In the genomic region with DNA sequence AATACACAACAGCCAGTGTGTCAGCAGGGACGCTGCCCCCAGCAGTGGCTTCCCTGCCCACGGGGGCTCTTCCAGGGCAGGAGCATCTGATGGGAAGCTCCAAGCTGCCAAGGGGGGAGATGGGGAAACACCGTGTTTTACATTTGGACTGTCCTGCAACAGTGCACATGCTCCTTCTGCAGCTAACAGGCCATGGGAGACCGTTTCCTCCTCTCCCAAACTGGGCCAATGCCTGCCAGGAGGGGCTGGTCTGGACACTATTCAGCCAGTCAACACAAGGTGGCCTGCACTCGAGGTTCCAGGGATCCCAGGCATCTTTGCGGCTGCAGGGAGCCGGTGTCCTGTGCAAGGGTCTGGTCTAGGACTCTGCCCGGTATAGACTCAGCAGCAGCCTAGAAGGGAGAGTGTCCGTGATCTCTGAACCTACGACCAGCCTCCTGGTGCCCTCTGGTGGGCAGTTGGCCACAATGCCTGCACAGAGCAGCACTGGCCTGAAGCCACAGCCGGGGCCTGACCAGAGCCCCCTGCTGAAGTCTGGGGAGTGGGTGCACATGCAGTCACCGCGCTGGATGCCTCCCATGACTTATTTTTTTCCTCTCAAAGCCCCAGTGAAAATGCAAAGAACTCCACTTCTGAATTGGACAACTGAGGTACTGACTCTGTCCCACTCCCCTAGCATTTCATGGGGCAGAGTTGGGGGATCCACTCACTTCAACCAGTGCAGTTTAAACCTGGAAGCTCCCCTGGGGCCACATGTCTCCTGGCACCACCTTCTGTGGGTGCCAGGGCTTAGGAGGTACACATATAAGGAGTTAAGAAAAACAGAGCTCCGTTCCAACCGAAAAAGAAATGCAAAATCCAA, we compare ENCODE assay signal across 8 cellular contexts. TPM values are rescaled to one million over a fixed set of nuclear protein-coding genes. Genes with fewer than 3 reads are reported as not detected.
DNase-seq lines count a peak whose midpoint lies in the region; ATAC-seq, FAIRE-seq and TF ChIP-seq lines count a peak whose summit lies in the region.

No MANE protein-coding gene starts in this region.

- no peak overlapping the region for H3K27ac ChIP-seq in thyroid gland

- no peak overlapping the region for H3K4me3 Mint-ChIP-seq in activated CD8-positive, alpha-beta memory T cell treated with anti-CD3 and anti-CD28 coated beads, Interleukin-2, amount 10 ng/mL, durations not matched to agents 7 days and 5 days
- no peak overlapping the region for H3K4me3 Mint-ChIP-seq in natural killer cell treated with Interleukin-12 subunit alpha and Interleukin-12 subunit beta and Interleukin-15 and Interleukin-18, amount 100 ng/mL, for 72 hours

- no peaks in the 10 kb centered on the region for H3K9me3 Mint-ChIP-seq in activated CD8-positive, alpha-beta memory T cell treated with anti-CD3 and anti-CD28 coated beads, Interleukin-2, amount 10 ng/mL, durations not matched to agents 7 days and 5 days (ENCODE audit: low read depth)
- H3K9me3 Mint-ChIP-seq in natural killer cell treated with Interleukin-12 subunit alpha and Interleukin-12 subunit beta and Interleukin-15 and Interleukin-18, amount 100 ng/mL, for 72 hours = no peaks in the 10 kb centered on the region

- H3K4me3 ChIP-seq in BE2C (ENCODE audit: low read depth, low read length) (no peak overlapping the region), thyroid gland (replicated peaks in 1 of 3) (no peak overlapping the region)

- peak; percentile 81 for ATAC-seq in activated CD8-positive, alpha-beta memory T cell treated with anti-CD3 and anti-CD28 coated beads, Interleukin-2, amount 10 ng/mL, durations not matched to agents 7 days and 5 days
- peak; percentile 69 to 78 for ATAC-seq in natural killer cell treated with Interleukin-12 subunit alpha and Interleukin-12 subunit beta and Interleukin-15 and Interleukin-18, amount 100 ng/mL, for 72 hours
- ATAC-seq in HG03039 (IDR thresholded peaks at IDR 0.05; ENCODE audit: unreplicated experiment) = no peak

- no peak for FAIRE-seq in GM19239 (lab: Jason Lieb, UNC)

- CTCF ChIA-PET in activated CD8-positive, alpha-beta memory T cell treated with anti-CD3 and anti-CD28 coated beads, Interleukin-2, amount 10 ng/mL, durations not matched to agents 7 days and 5 days (lab: Charles Lee) = interaction anchor here (0.7 to 1.8 kb wide), 5 partner anchors 11 to 281 kb away, joined by 3 to 5 read pairs (median 5); partner anchors contain the start of gene RCC2

- no peak for TF ChIP-seq POLR2A in thyroid gland (IDR thresholded peaks at IDR 0.05)

- intact Hi-C loops in thyroid gland (cut with DNase I) = no loop called here

- H3K4me1 ChIP-seq in BE2C = no peaks in the 10 kb centered on the region
- no peaks in the 10 kb centered on the region for H3K4me1 ChIP-seq in thyroid gland

- TF ChIP-seq CTCF in BE2C (IDR thresholded peaks at IDR 0.05; ENCODE audit: low read depth, low read length) (peak; percentile 67), thyroid gland (IDR thresholded peaks at IDR 0.05) (peak in 5 of 6 experiments; percentile 39 to 81 (median 56))

- WGBS in thyroid gland, 2 donors = 54 to 60% methylated on average over 8 to 10 of the region's 15 CpGs

- H3K36me3 ChIP-seq in BE2C (peaks cover 24% of the 10 kb centered on the region), thyroid gland (peaks cover 20 to 31% of the 10 kb centered on the region in 2 donors)

- H3K27me3 ChIP-seq in BE2C (no peaks in the 10 kb centered on the region), thyroid gland (no peaks in the 10 kb centered on the region)

- DNase-seq in BE2C = peak; percentile 68
- peak; percentile 70 for DNase-seq in GM19239 (ENCODE audit: insufficient read length, low spot score)
- peak; percentile 50 for DNase-seq in NCI-H345 (lab: John Stamatoyannopoulos, UW)
- DNase-seq in activated CD8-positive, alpha-beta memory T cell treated with anti-CD3 and anti-CD28 coated beads, Interleukin-2, amount 10 ng/mL, durations not matched to agents 7 days and 5 days = peak; percentile 59
- DNase-seq in fibroblast of gingiva (ENCODE audit: low read depth) = peak; percentile 48
- DNase-seq in natural killer cell treated with Interleukin-12 subunit alpha and Interleukin-12 subunit beta and Interleukin-15 and Interleukin-18, amount 100 ng/mL, for 72 hours (ENCODE audit: low spot score) = no peak
- peak; percentile 57 to 58 for DNase-seq in thyroid gland

- no peak overlapping the region for H3K27ac Mint-ChIP-seq in activated CD8-positive, alpha-beta memory T cell treated with anti-CD3 and anti-CD28 coated beads, Interleukin-2, amount 10 ng/mL, durations not matched to agents 7 days and 5 days
- peak overlapping the region in 1 of 2 donors; percentile 21 for H3K27ac Mint-ChIP-seq in natural killer cell treated with Interleukin-12 subunit alpha and Interleukin-12 subunit beta and Interleukin-15 and Interleukin-18, amount 100 ng/mL, for 72 hours

- no peaks in the 10 kb centered on the region for H3K27me3 Mint-ChIP-seq in activated CD8-positive, alpha-beta memory T cell treated with anti-CD3 and anti-CD28 coated beads, Interleukin-2, amount 10 ng/mL, durations not matched to agents 7 days and 5 days
- no peaks in the 10 kb centered on the region for H3K27me3 Mint-ChIP-seq in natural killer cell treated with Interleukin-12 subunit alpha and Interleukin-12 subunit beta and Interleukin-15 and Interleukin-18, amount 100 ng/mL, for 72 hours

- H3K9me3 ChIP-seq in BE2C (no peaks in the 10 kb centered on the region), thyroid gland (no peaks in the 10 kb centered on the region)

- H3K36me3 Mint-ChIP-seq in activated CD8-positive, alpha-beta memory T cell treated with anti-CD3 and anti-CD28 coated beads, Interleukin-2, amount 10 ng/mL, durations not matched to agents 7 days and 5 days = peaks cover 29% of the 10 kb centered on the region
- H3K36me3 Mint-ChIP-seq in natural killer cell treated with Interleukin-12 subunit alpha and Interleukin-12 subunit beta and Interleukin-15 and Interleukin-18, amount 100 ng/mL, for 72 hours = peaks cover 19% of the 10 kb centered on the region

- H3K4me1 Mint-ChIP-seq in activated CD8-positive, alpha-beta memory T cell treated with anti-CD3 and anti-CD28 coated beads, Interleukin-2, amount 10 ng/mL, durations not matched to agents 7 days and 5 days = no peaks in the 10 kb centered on the region
- H3K4me1 Mint-ChIP-seq in natural killer cell treated with Interleukin-12 subunit alpha and Interleukin-12 subunit beta and Interleukin-15 and Interleukin-18, amount 100 ng/mL, for 72 hours (ENCODE audit: low read depth in 2 of 2) = peaks cover 0 to 5% of the 10 kb centered on the region in 2 donors

RNA-seq across cellular contexts. Expression of gene RCC2, which starts 33.3 kb away (rescaled TPM):
- 67.9 TPM for polyA plus RNA-seq in BE2C (2012; ENCODE audit: insufficient read depth, insufficient read length, low read depth)
- 100 to 1,000 TPM; 133 to 194 TPM for total RNA-seq in activated CD8-positive, alpha-beta memory T cell treated with anti-CD3 and anti-CD28 coated beads, Interleukin-2, amount 10 ng/mL, durations not matched to agents 7 days and 5 days
- 100 to 1,000 TPM; 112 to 181 TPM for total RNA-seq in natural killer cell treated with Interleukin-12 subunit alpha and Interleukin-12 subunit beta and Interleukin-15 and Interleukin-18, amount 100 ng/mL, for 72 hours
- total RNA-seq in thyroid gland = 10 to 100 TPM; 20.3 to 35.1 (median 27.7) TPM

RNA-seq across cellular contexts. Expression of gene PADI6, which starts 34.1 kb away (rescaled TPM):
- polyA plus RNA-seq in BE2C (2012; ENCODE audit: insufficient read depth, insufficient read length, low read depth) = not detected
- total RNA-seq in activated CD8-positive, alpha-beta memory T cell treated with anti-CD3 and anti-CD28 coated beads, Interleukin-2, amount 10 ng/mL, durations not matched to agents 7 days and 5 days = not detected
- total RNA-seq in natural killer cell treated with Interleukin-12 subunit alpha and Interleukin-12 subunit beta and Interleukin-15 and Interleukin-18, amount 100 ng/mL, for 72 hours = not detected
- not detected for total RNA-seq in thyroid gland
